In the genomic region with DNA sequence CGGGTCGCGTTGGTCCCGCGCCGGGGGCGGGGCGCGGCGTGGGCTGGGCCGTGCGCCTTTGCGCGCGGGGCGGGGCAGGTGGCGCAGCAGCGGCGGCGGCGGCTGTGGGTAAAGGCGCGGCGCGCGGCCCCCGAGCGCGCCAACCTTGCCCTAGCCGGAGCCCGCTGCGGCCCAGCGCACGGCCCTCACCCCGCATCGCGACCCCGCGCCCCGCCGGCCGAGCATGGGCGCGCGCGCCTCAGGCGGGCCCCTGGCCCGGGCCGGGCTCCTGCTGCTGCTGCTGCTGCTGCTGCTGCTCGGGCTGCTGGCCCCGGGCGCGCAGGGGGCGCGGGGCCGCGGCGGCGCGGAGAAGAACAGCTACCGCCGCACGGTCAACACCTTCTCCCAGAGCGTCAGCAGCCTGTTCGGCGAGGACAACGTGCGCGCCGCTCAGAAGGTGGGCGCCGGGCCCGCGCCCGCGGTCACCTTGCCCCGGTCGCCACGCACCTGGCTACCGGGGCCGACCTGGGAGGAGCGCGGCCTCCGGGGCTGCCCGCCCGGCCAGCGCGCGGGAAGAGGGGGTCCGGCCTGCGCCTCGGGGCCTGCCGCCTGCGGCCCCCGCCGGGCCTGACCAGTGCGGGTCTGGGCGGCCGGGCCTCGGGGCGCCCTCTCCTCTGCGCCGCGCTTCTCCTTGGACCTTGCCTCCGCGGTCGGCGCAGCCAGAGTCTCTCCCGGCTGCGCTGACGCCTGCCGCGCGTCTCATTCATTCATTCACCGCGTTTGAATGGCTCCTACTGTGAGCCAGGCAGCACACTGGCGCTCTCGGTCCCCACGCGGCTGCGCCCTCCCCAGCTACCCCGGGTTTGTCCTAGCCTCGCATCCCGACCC, we compare ENCODE assay signal across 8 cellular contexts. TPM values are rescaled to one million over a fixed set of nuclear protein-coding genes. Genes with fewer than 3 reads are reported as not detected.
A peak's percentile ranks its signal among the peaks of the same experiment; 100 is the strongest.
DNase-seq lines count a peak whose midpoint lies in the region; ATAC-seq, FAIRE-seq and TF ChIP-seq lines count a peak whose summit lies in the region.

A gene with protein sequence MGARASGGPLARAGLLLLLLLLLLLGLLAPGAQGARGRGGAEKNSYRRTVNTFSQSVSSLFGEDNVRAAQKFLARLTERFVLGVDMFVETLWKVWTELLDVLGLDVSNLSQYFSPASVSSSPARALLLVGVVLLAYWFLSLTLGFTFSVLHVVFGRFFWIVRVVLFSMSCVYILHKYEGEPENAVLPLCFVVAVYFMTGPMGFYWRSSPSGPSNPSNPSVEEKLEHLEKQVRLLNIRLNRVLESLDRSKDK (plus strand): TSS at position 78 of the 867 bp plus-strand sequence. CDS start 146 bp downstream, at position 224.

- H3K4me3 Mint-ChIP-seq in type B pancreatic cell = peak within 1 kb of the TSS; percentile 95

- H3K9me3 Mint-ChIP-seq in type B pancreatic cell = peaks cover 5% of the 10 kb centered on the region

- H3K27me3 Mint-ChIP-seq in type B pancreatic cell = no peaks in the 10 kb centered on the region

- H3K79me2 ChIP-seq in parathyroid adenoma = no peaks in the 10 kb centered on the region

- peak; percentile 51 for FAIRE-seq in HTR-8/SVneo (lab: Jason Lieb, UNC)

- peaks cover 4% of the 10 kb centered on the region for H3K36me3 Mint-ChIP-seq in type B pancreatic cell

- peak; percentile 23 for ATAC-seq in GM19468 (IDR thresholded peaks at IDR 0.05; ENCODE audit: extremely low read depth, unreplicated experiment)
- ATAC-seq in Right ventricle myocardium inferior = peak; percentile 80

- H3K36me3 ChIP-seq in SJSA1 (peaks cover 5% of the 10 kb centered on the region), parathyroid adenoma (ENCODE audit: control insufficient read depth, insufficient read depth, low read length) (no peaks in the 10 kb centered on the region)

- H3K27ac ChIP-seq in SJSA1 (no peak within 1 kb of the TSS), parathyroid adenoma (peak within 1 kb of the TSS; percentile 58)

- H3K9ac ChIP-seq in parathyroid adenoma = no peak within 1 kb of the TSS

- H2AFZ ChIP-seq in parathyroid adenoma = peak within 1 kb of the TSS; percentile 76

- H3K4me2 ChIP-seq in parathyroid adenoma (ENCODE audit: low read length) = peak within 1 kb of the TSS; percentile 90

- peaks cover 20% of the 10 kb centered on the region for H3K4me1 Mint-ChIP-seq in type B pancreatic cell (ENCODE audit: unreplicated experiment)

- intact Hi-C loops in Right ventricle myocardium inferior (cut with DNase I) = no loop called here

- TF ChIP-seq CTCF in parathyroid adenoma (IDR thresholded peaks at IDR 0.05) = no peak
- no peak for TF ChIP-seq CTCF in type B pancreatic cell (conservative IDR thresholded peaks at IDR 0.05)

- H3K9me3 ChIP-seq in SJSA1 (replicated peaks) = 0 out of 2 replicates have a peak, but pooled peaks cover 6% of the 10 kb centered on the region
- no peaks in the 10 kb centered on the region for H3K9me3 ChIP-seq in parathyroid adenoma (ENCODE audit: control insufficient read depth, low read length)

- H3K4me3 ChIP-seq in SJSA1 (peak within 1 kb of the TSS; percentile 80), parathyroid adenoma (ENCODE audit: low read depth, low read length) (peak within 1 kb of the TSS; percentile 35)

- DNase-seq in DMS114 treated with DMSO at 0.1 percent for 48 hours (lab: John Stamatoyannopoulos, UW; ENCODE audit: unreplicated experiment) (peak; percentile 28), HTR-8/SVneo (ENCODE audit: insufficient read length, low spot score) (peak; percentile 60), SJSA1 (ENCODE audit: low read depth in 1 of 2, low spot score in 2 of 2) (peak in 1 of 2 experiments; percentile 28), Right ventricle myocardium inferior (ENCODE audit: missing footprints) (peak; percentile 90), type B pancreatic cell (ENCODE audit: extremely low spot score, unreplicated experiment) (peak; percentile 76)
- DNase-seq in activated naive CD4-positive, alpha-beta T cell treated with Interleukin-2 at 50 U/mL for 16 hours = peak; percentile 79

- no peaks in the 10 kb centered on the region for H3K27me3 ChIP-seq in SJSA1 (replicated peaks)
- no peaks in the 10 kb centered on the region for H3K27me3 ChIP-seq in parathyroid adenoma (ENCODE audit: control insufficient read depth, insufficient read depth, low read length)

- H3K27ac Mint-ChIP-seq in type B pancreatic cell = peak within 1 kb of the TSS; percentile 90

- H3K4me1 ChIP-seq in SJSA1 (replicated peaks) (peaks cover 9% of the 10 kb centered on the region), parathyroid adenoma (peaks cover 10% of the 10 kb centered on the region)

RNA-seq across cellular contexts. Expression of the gene that starts here (rescaled TPM):
- 9.9 and 12.4 TPM in 2 replicates for total RNA-seq in SJSA1 (2014; rRNA removed; shearing (Covaris generic))
- total RNA-seq in Right ventricle myocardium inferior (4.1 TPM), type B pancreatic cell (ENCODE audit: low replicate concordance) (18.1 and 19.0 TPM in 2 replicates)
